In the genomic region with DNA sequence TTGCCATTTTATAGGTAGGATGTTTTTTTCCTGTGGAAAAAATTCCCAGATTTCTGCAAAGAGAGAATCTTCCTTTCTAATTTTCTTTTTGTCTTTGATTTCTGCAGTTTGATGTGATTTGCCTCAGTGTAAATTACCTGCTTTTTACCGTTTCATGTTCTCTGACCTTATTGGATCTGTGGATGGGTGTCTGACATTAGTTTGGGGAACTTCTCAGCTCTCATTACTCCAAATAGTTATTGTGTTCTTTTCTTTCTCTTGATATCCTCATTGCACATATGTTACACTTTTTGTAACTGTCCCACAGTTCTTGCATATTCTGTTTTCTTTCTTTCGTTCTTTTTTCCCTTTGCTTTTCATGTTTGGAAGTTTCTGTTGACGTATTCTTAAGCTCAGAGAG, we compare ENCODE assay signal across 32 cellular contexts. TPM values are rescaled to one million over a fixed set of nuclear protein-coding genes. Genes with fewer than 3 reads are reported as not detected.
DNase-seq lines count a peak whose midpoint lies in the region; ATAC-seq and TF ChIP-seq lines count a peak whose summit lies in the region.
"Had no signal": no experiment of that assay in that cellular context is flagged by ENCODE, and none has a peak within 500 bp of the region (broad histone marks: within the 10 kb centered on the region; RNA-seq: fewer than 3 reads in every experiment).

No MANE protein-coding gene starts in this region.

- no peak for DNase-seq in activated CD4-positive, alpha-beta memory T cell treated with anti-CD3 and anti-CD28 coated beads for 36 hours
- no peak for DNase-seq in activated CD4-positive, alpha-beta memory T cell treated with anti-CD3 and anti-CD28 coated beads, Interleukin-2, amount 10 ng/mL, durations not matched to agents 7 days and 5 days
- no peak for DNase-seq in CD8-positive, alpha-beta T cell
- DNase-seq in activated T-helper 2 cell treated with anti-CD3 and anti-CD28 coated beads, Interferon-gamma antibody, Interleukin-2, Interleukin-4, amounts not matched to agents 10 μg/mL and 5 μg/mL and 100 μg/mL, durations not matched to agents 14 hours and 24 hours and 36 hours (ENCODE audit: low spot score) = no peak
- DNase-seq in natural killer cell treated with Interleukin-12 subunit alpha and Interleukin-12 subunit beta and Interleukin-15 and Interleukin-18, amount 100 ng/mL, for 72 hours (ENCODE audit: low spot score) = no peak
- no peak for DNase-seq in Ammon's horn (ENCODE audit: low spot score)
- no peak for DNase-seq in NCI-H1694 (lab: John Stamatoyannopoulos, UW)
- DNase-seq: activated CD4-positive, alpha-beta T cell treated with anti-CD3 and anti-CD28 coated beads, Interleukin-2, amount 50 U/mL, for 48 hours; activated naive CD4-positive, alpha-beta T cell treated with Interleukin-2 at 50 U/mL for 16 hours; activated T-cell treated with anti-CD3 and anti-CD28 coated beads for 4 hours; aorta; colonic mucosa; COR-L47; DMS53; effector memory CD4-positive, alpha-beta T cell; erythroblast; head of caudate nucleus; HFFc6; kidney; MV-4-11; NCI-H1436 treated with DMSO at 0.1 percent for 48 hours; NCI-H2107; NCI-H82; posterior cingulate gyrus; right lobe of liver; stimulated activated CD4-positive, alpha-beta T cell treated with anti-CD3 and anti-CD28 coated beads, Interleukin-4, amount 100 ng/mL, for 1 hour; stimulated activated naive CD4-positive, alpha-beta T cell treated with Interleukin-2 at 50 U/mL for 16 hours; thyroid gland; WERI-Rb-1 had no signal

- CTCF ChIA-PET in activated CD4-positive, alpha-beta memory T cell treated with anti-CD3 and anti-CD28 coated beads for 36 hours (lab: Charles Lee) = no interaction called here
- CTCF ChIA-PET in activated CD4-positive, alpha-beta memory T cell treated with anti-CD3 and anti-CD28 coated beads, Interleukin-2, amount 10 ng/mL, durations not matched to agents 7 days and 5 days (lab: Charles Lee) = no interaction called here
- CTCF ChIA-PET in CD8-positive, alpha-beta T cell (lab: Charles Lee) = no interaction called here

- H3K36me3 Mint-ChIP-seq in activated CD4-positive, alpha-beta memory T cell treated with anti-CD3 and anti-CD28 coated beads for 36 hours = peaks cover 38% of the 10 kb centered on the region
- peaks cover 78% of the 10 kb centered on the region for H3K36me3 Mint-ChIP-seq in activated CD4-positive, alpha-beta memory T cell treated with anti-CD3 and anti-CD28 coated beads, Interleukin-2, amount 10 ng/mL, durations not matched to agents 7 days and 5 days (ENCODE audit: low read depth)
- peaks cover 77% of the 10 kb centered on the region for H3K36me3 Mint-ChIP-seq in CD8-positive, alpha-beta T cell
- peaks cover 75% of the 10 kb centered on the region for H3K36me3 Mint-ChIP-seq in activated T-helper 2 cell treated with anti-CD3 and anti-CD28 coated beads, Interferon-gamma antibody, Interleukin-2, Interleukin-4, amounts not matched to agents 10 μg/mL and 5 μg/mL and 100 μg/mL, durations not matched to agents 14 hours and 24 hours and 36 hours (ENCODE audit: low read depth)
- peaks cover 11% of the 10 kb centered on the region for H3K36me3 Mint-ChIP-seq in natural killer cell treated with Interleukin-12 subunit alpha and Interleukin-12 subunit beta and Interleukin-15 and Interleukin-18, amount 100 ng/mL, for 72 hours

- no peak overlapping the region for H3K4me3 Mint-ChIP-seq in activated CD4-positive, alpha-beta memory T cell treated with anti-CD3 and anti-CD28 coated beads for 36 hours
- H3K4me3 Mint-ChIP-seq in activated CD4-positive, alpha-beta memory T cell treated with anti-CD3 and anti-CD28 coated beads, Interleukin-2, amount 10 ng/mL, durations not matched to agents 7 days and 5 days = no peak overlapping the region
- H3K4me3 Mint-ChIP-seq in CD8-positive, alpha-beta T cell = no peak overlapping the region
- no peak overlapping the region for H3K4me3 Mint-ChIP-seq in activated T-helper 2 cell treated with anti-CD3 and anti-CD28 coated beads, Interferon-gamma antibody, Interleukin-2, Interleukin-4, amounts not matched to agents 10 μg/mL and 5 μg/mL and 100 μg/mL, durations not matched to agents 14 hours and 24 hours and 36 hours (ENCODE audit: low read depth)
- H3K4me3 Mint-ChIP-seq in natural killer cell treated with Interleukin-12 subunit alpha and Interleukin-12 subunit beta and Interleukin-15 and Interleukin-18, amount 100 ng/mL, for 72 hours = no peak overlapping the region
- H3K4me3 Mint-ChIP-seq: GM23338, HFFc6 had no signal

- POLR2A ChIA-PET in activated CD4-positive, alpha-beta memory T cell treated with anti-CD3 and anti-CD28 coated beads for 36 hours (lab: Charles Lee) = interaction anchor here (1.3 kb wide), 1 partner anchor 11 kb away, joined by 4 read pairs; no protein-coding TSS in a partner anchor
- POLR2A ChIA-PET in activated CD4-positive, alpha-beta memory T cell treated with anti-CD3 and anti-CD28 coated beads, Interleukin-2, amount 10 ng/mL, durations not matched to agents 7 days and 5 days (lab: Charles Lee) = interaction anchor here (1.0 kb wide), 1 partner anchor 9 kb away, joined by 3 read pairs; no protein-coding TSS in a partner anchor
- POLR2A ChIA-PET in CD8-positive, alpha-beta T cell (lab: Charles Lee) = no interaction called here

- no peaks in the 10 kb centered on the region for H3K9me3 ChIP-seq in CD8-positive, alpha-beta T cell (ENCODE audit: low read length)
- H3K9me3 ChIP-seq: colonic mucosa, right lobe of liver, thyroid gland had no signal

- H3K27ac ChIP-seq in CD8-positive, alpha-beta T cell (ENCODE audit: low read depth, low read length) = no peak overlapping the region
- H3K27ac ChIP-seq: colonic mucosa, right lobe of liver, thyroid gland, WERI-Rb-1 had no signal

- no peak for TF ChIP-seq CTCF in CD8-positive, alpha-beta T cell (IDR thresholded peaks at IDR 0.05)

- H3K27ac Mint-ChIP-seq in activated CD4-positive, alpha-beta memory T cell treated with anti-CD3 and anti-CD28 coated beads for 36 hours = peak overlapping the region; percentile 26
- no peak overlapping the region for H3K27ac Mint-ChIP-seq in activated CD4-positive, alpha-beta memory T cell treated with anti-CD3 and anti-CD28 coated beads, Interleukin-2, amount 10 ng/mL, durations not matched to agents 7 days and 5 days
- H3K27ac Mint-ChIP-seq in CD8-positive, alpha-beta T cell = peak overlapping the region; percentile 87
- peak overlapping the region; percentile 36 for H3K27ac Mint-ChIP-seq in activated T-helper 2 cell treated with anti-CD3 and anti-CD28 coated beads, Interferon-gamma antibody, Interleukin-2, Interleukin-4, amounts not matched to agents 10 μg/mL and 5 μg/mL and 100 μg/mL, durations not matched to agents 14 hours and 24 hours and 36 hours
- peak overlapping the region; percentile 22 to 67 for H3K27ac Mint-ChIP-seq in natural killer cell treated with Interleukin-12 subunit alpha and Interleukin-12 subunit beta and Interleukin-15 and Interleukin-18, amount 100 ng/mL, for 72 hours
- H3K27ac Mint-ChIP-seq: HFFc6 had no signal

- H3K36me3 ChIP-seq in CD8-positive, alpha-beta T cell (ENCODE audit: insufficient read depth, low read length) = peaks cover 27% of the 10 kb centered on the region
- H3K36me3 ChIP-seq: colonic mucosa had no signal

- H3K27me3 ChIP-seq in CD8-positive, alpha-beta T cell (ENCODE audit: insufficient read depth, low read length) = no peaks in the 10 kb centered on the region
- H3K27me3 ChIP-seq: colonic mucosa, right lobe of liver, thyroid gland had no signal

- no peak overlapping the region for H3K4me3 ChIP-seq in CD8-positive, alpha-beta T cell (ENCODE audit: low read depth, low read length)
- H3K4me3 ChIP-seq: colonic mucosa, GM23338, right lobe of liver, thyroid gland had no signal

- intact Hi-C loops in activated CD4-positive, alpha-beta memory T cell treated with anti-CD3 and anti-CD28 coated beads for 36 hours (cut with micrococcal nuclease) = no loop called here
- intact Hi-C loops in CD8-positive, alpha-beta T cell (cut with DNase I, micrococcal nuclease) = no loop called here
- intact Hi-C loops in activated T-helper 2 cell treated with anti-CD3 and anti-CD28 coated beads, Interferon-gamma antibody, Interleukin-2, Interleukin-4, amounts not matched to agents 10 μg/mL and 5 μg/mL and 100 μg/mL, durations not matched to agents 14 hours and 24 hours and 36 hours (cut with micrococcal nuclease) = no loop called here

- peaks cover 21% of the 10 kb centered on the region for H3K4me1 ChIP-seq in CD8-positive, alpha-beta T cell (ENCODE audit: insufficient read depth, low read length)
- H3K4me1 ChIP-seq: colonic mucosa, right lobe of liver had no signal

- H3K27me3 Mint-ChIP-seq in activated CD4-positive, alpha-beta memory T cell treated with anti-CD3 and anti-CD28 coated beads for 36 hours = no peaks in the 10 kb centered on the region
- H3K27me3 Mint-ChIP-seq in activated CD4-positive, alpha-beta memory T cell treated with anti-CD3 and anti-CD28 coated beads, Interleukin-2, amount 10 ng/mL, durations not matched to agents 7 days and 5 days = no peaks in the 10 kb centered on the region
- H3K27me3 Mint-ChIP-seq in CD8-positive, alpha-beta T cell (ENCODE audit: low read depth) = no peaks in the 10 kb centered on the region
- H3K27me3 Mint-ChIP-seq in activated T-helper 2 cell treated with anti-CD3 and anti-CD28 coated beads, Interferon-gamma antibody, Interleukin-2, Interleukin-4, amounts not matched to agents 10 μg/mL and 5 μg/mL and 100 μg/mL, durations not matched to agents 14 hours and 24 hours and 36 hours (ENCODE audit: low read depth) = no peaks in the 10 kb centered on the region
- no peaks in the 10 kb centered on the region for H3K27me3 Mint-ChIP-seq in natural killer cell treated with Interleukin-12 subunit alpha and Interleukin-12 subunit beta and Interleukin-15 and Interleukin-18, amount 100 ng/mL, for 72 hours

- no peak for ATAC-seq in CD8-positive, alpha-beta T cell
- ATAC-seq in natural killer cell treated with Interleukin-12 subunit alpha and Interleukin-12 subunit beta and Interleukin-15 and Interleukin-18, amount 100 ng/mL, for 72 hours = no peak
- no peak for ATAC-seq in HG03432 (IDR thresholded peaks at IDR 0.05; ENCODE audit: unreplicated experiment)
- ATAC-seq: GM23338, right lobe of liver had no signal

- H3K4me1 Mint-ChIP-seq in activated CD4-positive, alpha-beta memory T cell treated with anti-CD3 and anti-CD28 coated beads for 36 hours (ENCODE audit: low read depth) = peaks cover 47% of the 10 kb centered on the region
- peaks cover 42% of the 10 kb centered on the region for H3K4me1 Mint-ChIP-seq in activated CD4-positive, alpha-beta memory T cell treated with anti-CD3 and anti-CD28 coated beads, Interleukin-2, amount 10 ng/mL, durations not matched to agents 7 days and 5 days
- peaks cover 68% of the 10 kb centered on the region for H3K4me1 Mint-ChIP-seq in CD8-positive, alpha-beta T cell (ENCODE audit: low read depth)
- peaks cover 42% of the 10 kb centered on the region for H3K4me1 Mint-ChIP-seq in activated T-helper 2 cell treated with anti-CD3 and anti-CD28 coated beads, Interferon-gamma antibody, Interleukin-2, Interleukin-4, amounts not matched to agents 10 μg/mL and 5 μg/mL and 100 μg/mL, durations not matched to agents 14 hours and 24 hours and 36 hours (ENCODE audit: low read depth)
- peaks cover 48 to 51% of the 10 kb centered on the region in 2 donors for H3K4me1 Mint-ChIP-seq in natural killer cell treated with Interleukin-12 subunit alpha and Interleukin-12 subunit beta and Interleukin-15 and Interleukin-18, amount 100 ng/mL, for 72 hours (ENCODE audit: low read depth in 2 of 2)
- H3K4me1 Mint-ChIP-seq: GM23338 had no signal

- H3K9me3 Mint-ChIP-seq in activated CD4-positive, alpha-beta memory T cell treated with anti-CD3 and anti-CD28 coated beads for 36 hours = no peaks in the 10 kb centered on the region
- no peaks in the 10 kb centered on the region for H3K9me3 Mint-ChIP-seq in activated CD4-positive, alpha-beta memory T cell treated with anti-CD3 and anti-CD28 coated beads, Interleukin-2, amount 10 ng/mL, durations not matched to agents 7 days and 5 days
- no peaks in the 10 kb centered on the region for H3K9me3 Mint-ChIP-seq in CD8-positive, alpha-beta T cell
- no peaks in the 10 kb centered on the region for H3K9me3 Mint-ChIP-seq in activated T-helper 2 cell treated with anti-CD3 and anti-CD28 coated beads, Interferon-gamma antibody, Interleukin-2, Interleukin-4, amounts not matched to agents 10 μg/mL and 5 μg/mL and 100 μg/mL, durations not matched to agents 14 hours and 24 hours and 36 hours
- no peaks in the 10 kb centered on the region for H3K9me3 Mint-ChIP-seq in natural killer cell treated with Interleukin-12 subunit alpha and Interleukin-12 subunit beta and Interleukin-15 and Interleukin-18, amount 100 ng/mL, for 72 hours
- H3K9me3 Mint-ChIP-seq: GM23338, HFFc6 had no signal

RNA-seq across cellular contexts. Expression of gene NACAD, which starts 28.5 kb away (rescaled TPM):
- total RNA-seq in activated CD4-positive, alpha-beta memory T cell treated with anti-CD3 and anti-CD28 coated beads for 36 hours = under 1 TPM; 0.10 to 0.21 TPM
- total RNA-seq in activated CD4-positive, alpha-beta memory T cell treated with anti-CD3 and anti-CD28 coated beads, Interleukin-2, amount 10 ng/mL, durations not matched to agents 7 days and 5 days = under 1 TPM in 1 of 2 experiments, not detected in 1; 0.60 TPM
- 1 to 10 TPM in 1 of 2 experiments, under 1 TPM in 1; 0.68 to 1.7 TPM for total RNA-seq in CD8-positive, alpha-beta T cell
- total RNA-seq in activated T-helper 2 cell treated with anti-CD3 and anti-CD28 coated beads, Interferon-gamma antibody, Interleukin-2, Interleukin-4, amounts not matched to agents 10 μg/mL and 5 μg/mL and 100 μg/mL, durations not matched to agents 14 hours and 24 hours and 36 hours = 0.30 and 0.52 TPM in 2 replicates
- 1 to 10 TPM; 1.1 to 1.9 TPM for total RNA-seq in natural killer cell treated with Interleukin-12 subunit alpha and Interleukin-12 subunit beta and Interleukin-15 and Interleukin-18, amount 100 ng/mL, for 72 hours
- total RNA-seq: G401 had no signal

RNA-seq across cellular contexts. Expression of gene TBRG4, which starts 51.2 kb away (rescaled TPM):
- total RNA-seq in activated CD4-positive, alpha-beta memory T cell treated with anti-CD3 and anti-CD28 coated beads for 36 hours = 100 to 1,000 TPM; 135 to 137 TPM
- 100 to 1,000 TPM in 1 of 2 experiments, 10 to 100 TPM in 1; 98.8 to 103 TPM for total RNA-seq in activated CD4-positive, alpha-beta memory T cell treated with anti-CD3 and anti-CD28 coated beads, Interleukin-2, amount 10 ng/mL, durations not matched to agents 7 days and 5 days
- total RNA-seq in CD8-positive, alpha-beta T cell = 10 to 100 TPM; 75.3 to 79.7 TPM
- 167 and 180 TPM in 2 replicates for total RNA-seq in activated T-helper 2 cell treated with anti-CD3 and anti-CD28 coated beads, Interferon-gamma antibody, Interleukin-2, Interleukin-4, amounts not matched to agents 10 μg/mL and 5 μg/mL and 100 μg/mL, durations not matched to agents 14 hours and 24 hours and 36 hours
- 100 to 1,000 TPM; 123 to 211 TPM for total RNA-seq in natural killer cell treated with Interleukin-12 subunit alpha and Interleukin-12 subunit beta and Interleukin-15 and Interleukin-18, amount 100 ng/mL, for 72 hours
